12 cellular contexts compared by ENCODE assay signal in genomic region chr1:198660341-198661056, GRCh38. TPM values are rescaled to one million over a fixed set of nuclear protein-coding genes. Genes with fewer than 3 reads are reported as not detected.
DNase-seq lines count a peak whose midpoint lies in the region; ATAC-seq lines count a peak whose summit lies in the region.
"Had no signal": no experiment of that assay in that cellular context is flagged by ENCODE, and none has a peak within 500 bp of the region (broad histone marks: within the 10 kb centered on the region; RNA-seq: fewer than 3 reads in every experiment).

No MANE protein-coding gene starts in this region.

- no peaks in the 10 kb centered on the region for H3K9me3 ChIP-seq in CD8-positive, alpha-beta memory T cell (ENCODE audit: low read length)
- H3K9me3 ChIP-seq: tibial nerve had no signal

- POLR2A ChIA-PET in CD8-positive, alpha-beta memory T cell (lab: Charles Lee) = interaction anchor here (0.5 to 1.0 kb wide), 3 partner anchors 11 to 1013 kb away, joined by 3 to 6 read pairs (median 4); no protein-coding TSS in a partner anchor

- H3K36me3 Mint-ChIP-seq in CD8-positive, alpha-beta memory T cell = peaks cover 10 to 61% (median 19%) of the 10 kb centered on the region in 3 donors
- peaks cover 33% of the 10 kb centered on the region for H3K36me3 Mint-ChIP-seq in activated T-helper 1 cell treated with anti-CD3 and anti-CD28 coated beads, Interleukin-12 subunit alpha, Interleukin-12 subunit beta, Interleukin-2, Interleukin-4 antibody, amounts not matched to agents 30 ng/mL and 10 ng/mL and 1 ng/mL, durations not matched to agents 14 hours and 24 hours and 36 hours (ENCODE audit: low read depth)

- intact Hi-C loops in activated T-helper 1 cell treated with anti-CD3 and anti-CD28 coated beads, Interleukin-12 subunit alpha, Interleukin-12 subunit beta, Interleukin-2, Interleukin-4 antibody, amounts not matched to agents 30 ng/mL and 10 ng/mL and 1 ng/mL, durations not matched to agents 14 hours and 24 hours and 36 hours (cut with micrococcal nuclease) = loop anchor here (1.0 kb wide), 1 partner anchor 17 kb away; no protein-coding TSS in a partner anchor

- peaks cover 76 to 96% (median 87%) of the 10 kb centered on the region in 3 donors for H3K4me1 Mint-ChIP-seq in CD8-positive, alpha-beta memory T cell
- peaks cover 78% of the 10 kb centered on the region for H3K4me1 Mint-ChIP-seq in activated T-helper 1 cell treated with anti-CD3 and anti-CD28 coated beads, Interleukin-12 subunit alpha, Interleukin-12 subunit beta, Interleukin-2, Interleukin-4 antibody, amounts not matched to agents 30 ng/mL and 10 ng/mL and 1 ng/mL, durations not matched to agents 14 hours and 24 hours and 36 hours (ENCODE audit: low read depth)

- H3K27ac Mint-ChIP-seq in CD8-positive, alpha-beta memory T cell = peak overlapping the region; percentile 5 to 95 (median 80)
- peak overlapping the region; percentile 60 for H3K27ac Mint-ChIP-seq in activated T-helper 1 cell treated with anti-CD3 and anti-CD28 coated beads, Interleukin-12 subunit alpha, Interleukin-12 subunit beta, Interleukin-2, Interleukin-4 antibody, amounts not matched to agents 30 ng/mL and 10 ng/mL and 1 ng/mL, durations not matched to agents 14 hours and 24 hours and 36 hours

- peak overlapping the region; percentile 38 to 78 (median 66) for H3K4me3 Mint-ChIP-seq in CD8-positive, alpha-beta memory T cell
- H3K4me3 Mint-ChIP-seq in activated T-helper 1 cell treated with anti-CD3 and anti-CD28 coated beads, Interleukin-12 subunit alpha, Interleukin-12 subunit beta, Interleukin-2, Interleukin-4 antibody, amounts not matched to agents 30 ng/mL and 10 ng/mL and 1 ng/mL, durations not matched to agents 14 hours and 24 hours and 36 hours = peak overlapping the region; percentile 66

- H3K27me3 ChIP-seq in CD8-positive, alpha-beta memory T cell (ENCODE audit: insufficient read depth, low read length, poor library complexity, severe bottlenecking) = no peaks in the 10 kb centered on the region
- H3K27me3 ChIP-seq: tibial nerve had no signal

- peak overlapping the region; percentile 2 for H3K4me3 ChIP-seq in CD8-positive, alpha-beta memory T cell (ENCODE audit: low read length)
- H3K4me3 ChIP-seq: tibial nerve had no signal

- ATAC-seq in GM19395 (IDR thresholded peaks at IDR 0.05; ENCODE audit: unreplicated experiment) = peak; percentile 50
- peak; percentile 30 for ATAC-seq in HG03095 (IDR thresholded peaks at IDR 0.05; ENCODE audit: unreplicated experiment)

- H3K9me3 Mint-ChIP-seq in CD8-positive, alpha-beta memory T cell = no peaks in the 10 kb centered on the region
- no peaks in the 10 kb centered on the region for H3K9me3 Mint-ChIP-seq in activated T-helper 1 cell treated with anti-CD3 and anti-CD28 coated beads, Interleukin-12 subunit alpha, Interleukin-12 subunit beta, Interleukin-2, Interleukin-4 antibody, amounts not matched to agents 30 ng/mL and 10 ng/mL and 1 ng/mL, durations not matched to agents 14 hours and 24 hours and 36 hours

- peaks cover 2% of the 10 kb centered on the region for H3K36me3 ChIP-seq in CD8-positive, alpha-beta memory T cell (ENCODE audit: insufficient read depth, low read length)
- H3K36me3 ChIP-seq: tibial nerve had no signal

- H3K27me3 Mint-ChIP-seq in CD8-positive, alpha-beta memory T cell = no peaks in the 10 kb centered on the region
- no peaks in the 10 kb centered on the region for H3K27me3 Mint-ChIP-seq in activated T-helper 1 cell treated with anti-CD3 and anti-CD28 coated beads, Interleukin-12 subunit alpha, Interleukin-12 subunit beta, Interleukin-2, Interleukin-4 antibody, amounts not matched to agents 30 ng/mL and 10 ng/mL and 1 ng/mL, durations not matched to agents 14 hours and 24 hours and 36 hours (ENCODE audit: insufficient read depth)

- CTCF ChIA-PET in CD8-positive, alpha-beta memory T cell (lab: Charles Lee) = interaction anchor here (0.9 to 1.0 kb wide), 3 partner anchors 11 to 137 kb away, joined by 3 to 4 read pairs (median 3); no protein-coding TSS in a partner anchor

- DNase-seq in CD8-positive, alpha-beta memory T cell = peak in 2 of 5 donors; percentile 53 to 60
- no peak for DNase-seq in activated T-helper 1 cell treated with anti-CD3 and anti-CD28 coated beads, Interleukin-12 subunit alpha, Interleukin-12 subunit beta, Interleukin-2, Interleukin-4 antibody, amounts not matched to agents 30 ng/mL and 10 ng/mL and 1 ng/mL, durations not matched to agents 14 hours and 24 hours and 36 hours (ENCODE audit: low spot score)
- DNase-seq in NCI-H128 (lab: John Stamatoyannopoulos, UW; ENCODE audit: unreplicated experiment) (no peak), HPDE6-E6E7 (ENCODE audit: extremely low spot score) (no peak), NCI-H187 (lab: John Stamatoyannopoulos, UW) (no peak), C1 segment of cervical spinal cord (lab: John Stamatoyannopoulos, UW) (no peak)
- DNase-seq: COR-L47; H7; stimulated activated CD4-positive, alpha-beta T cell treated with anti-CD3 and anti-CD28 coated beads, Interleukin-15, amount 100 ng/mL, for 24 hours had no signal

- peaks cover 85% of the 10 kb centered on the region for H3K4me1 ChIP-seq in CD8-positive, alpha-beta memory T cell (ENCODE audit: insufficient read depth, low read length)

- no peak overlapping the region for H3K27ac ChIP-seq in CD8-positive, alpha-beta memory T cell (ENCODE audit: low read depth, low read length)
- H3K27ac ChIP-seq: tibial nerve had no signal

RNA-seq across cellular contexts. Expression of gene PTPRC, which starts 21.7 kb away (rescaled TPM):
- 100 to 1,000 TPM; 311 to 319 TPM for total RNA-seq in CD8-positive, alpha-beta memory T cell
- 1,381 TPM for polyA plus RNA-seq in CD8-positive, alpha-beta memory T cell
- total RNA-seq in activated T-helper 1 cell treated with anti-CD3 and anti-CD28 coated beads, Interleukin-12 subunit alpha, Interleukin-12 subunit beta, Interleukin-2, Interleukin-4 antibody, amounts not matched to agents 30 ng/mL and 10 ng/mL and 1 ng/mL, durations not matched to agents 14 hours and 24 hours and 36 hours = 512 and 516 TPM in 2 replicates
- total RNA-seq: H7 had no signal
